19 cellular contexts compared by ENCODE assay signal in genomic region chr1:15959847-15960446, GRCh38.
DNase-seq lines count a peak whose midpoint lies in the region; ATAC-seq and TF ChIP-seq lines count a peak whose summit lies in the region.
"Had no signal": no experiment of that assay in that cellular context is flagged by ENCODE, and none has a peak within 500 bp of the region (broad histone marks: within the 10 kb centered on the region; RNA-seq: fewer than 3 reads in every experiment).

No MANE protein-coding gene starts in this region.

- peaks cover 89% of the 10 kb centered on the region for H3K4me1 Mint-ChIP-seq in activated naive CD8-positive, alpha-beta T cell (ENCODE audit: low read depth)

- H3K9me3 ChIP-seq in HEK293 (ENCODE audit: control insufficient read depth, insufficient read depth, low read depth, low read length): no peaks in the 10 kb centered on the region
- H3K9me3 ChIP-seq: A549, heart left ventricle, lower lobe of right lung, upper lobe of left lung had no signal

- H3K4me3 ChIP-seq in HEK293 (ENCODE audit: low read depth, low read length): no peak overlapping the region
- H3K4me3 ChIP-seq: A549, heart left ventricle, lower lobe of right lung, upper lobe of left lung had no signal

- POLR2A ChIA-PET in HEK293 (lab: Yijun Ruan, JAX): no interaction called here

- H3K9me3 Mint-ChIP-seq in activated naive CD8-positive, alpha-beta T cell (ENCODE audit: low read depth): no peaks in the 10 kb centered on the region

- H3K36me3 ChIP-seq in HEK293 (ENCODE audit: control insufficient read depth in 2 of 2, insufficient read depth in 1 of 2, low read length in 2 of 2): peaks cover 3 to 12% of the 10 kb centered on the region in 2 experiments; a peak in 2 of 3 replicates
- H3K36me3 ChIP-seq: upper lobe of left lung had no signal

- peak overlapping the region; percentile 94 for H3K27ac Mint-ChIP-seq in activated naive CD8-positive, alpha-beta T cell

- in situ Hi-C loops in ACHN (cut with HindIII; ENCODE audit: low pct_ligation_motif_present, low pct_unique_long_range_greater_than_20kb, low sequenced_read_pairs): loop anchor here (25.0 kb wide), 1 partner anchor 148 kb away; the partner anchor contains the start of gene UQCRHL

- CTCF ChIA-PET in HEK293 (lab: Yijun Ruan, JAX): interaction anchor here (0.8 to 3.4 kb wide), 6 partner anchors 8 to 168 kb away, joined by 3 to 16 read pairs (median 6); partner anchors contain the start of gene ZBTB17

- H3K4me1 ChIP-seq in HEK293 (ENCODE audit: control insufficient read depth, insufficient read depth, low read length): peaks cover 15% of the 10 kb centered on the region

- peak overlapping the region; percentile 62 for H3K4me3 Mint-ChIP-seq in activated naive CD8-positive, alpha-beta T cell

- H3K27me3 Mint-ChIP-seq in activated naive CD8-positive, alpha-beta T cell: no peaks in the 10 kb centered on the region

- peak; percentile 47 for DNase-seq in activated CD4-positive, alpha-beta T cell treated with anti-CD3 and anti-CD28 coated beads for 48 hours
- no peak for DNase-seq in activated CD4-positive, alpha-beta T cell treated with anti-CD3 and anti-CD28 coated beads, Interleukin-2, amount 50 U/mL, for 1 hour
- DNase-seq in stimulated activated CD4-positive, alpha-beta T cell treated with anti-CD3 and anti-CD28 coated beads, Interleukin-4, amount 100 ng/mL, for 1 hour: peak; percentile 41
- no peak for DNase-seq in ACHN
- DNase-seq: amygdala; central memory CD4-positive, alpha-beta T cell; DND-41; H7; heart left ventricle; Kasumi-1; lower lobe of right lung; NCI-H1417; NCI-H82; upper lobe of left lung had no signal

- peaks cover 13% of the 10 kb centered on the region for H3K36me3 Mint-ChIP-seq in activated naive CD8-positive, alpha-beta T cell

- ATAC-seq in HG03280 (IDR thresholded peaks at IDR 0.05; ENCODE audit: unreplicated experiment) (no peak), GM21367 (IDR thresholded peaks at IDR 0.05; ENCODE audit: unreplicated experiment) (no peak)
- ATAC-seq: A549, heart left ventricle, lower lobe of right lung had no signal

- no peak for TF ChIP-seq CTCF in HEK293 (tag by site-specific recombination; IDR thresholded peaks at IDR 0.05)

- H3K27ac ChIP-seq in HEK293 (ENCODE audit: extremely low read depth, low read depth, low read length): no peak overlapping the region
- H3K27ac ChIP-seq: A549, lower lobe of right lung had no signal

TF ChIP-seq in HEK293, 187 proteins besides CTCF, POLR2A, EP300 and RAD21:
- TF ChIP-seq GFI1B (tag by site-specific recombination; IDR thresholded peaks at IDR 0.05) (peak; percentile 84), ZNF626 (tag by site-specific recombination; IDR thresholded peaks at IDR 0.05) (no peak)

Comparison
In these comparisons a context has a peak if more than half of its experiments do, and no peak if none do; other contexts are left out.
1. DNase-seq: peak in activated CD4-positive, alpha-beta T cell treated with anti-CD3 and anti-CD28 coated beads for 48 hours (single experiment) and stimulated activated CD4-positive, alpha-beta T cell treated with anti-CD3 and anti-CD28 coated beads, Interleukin-4, amount 100 ng/mL, for 1 hour (single experiment); none in activated CD4-positive, alpha-beta T cell treated with anti-CD3 and anti-CD28 coated beads, Interleukin-2, amount 50 U/mL, for 1 hour (single experiment) and ACHN (single experiment).